In the genomic region with DNA sequence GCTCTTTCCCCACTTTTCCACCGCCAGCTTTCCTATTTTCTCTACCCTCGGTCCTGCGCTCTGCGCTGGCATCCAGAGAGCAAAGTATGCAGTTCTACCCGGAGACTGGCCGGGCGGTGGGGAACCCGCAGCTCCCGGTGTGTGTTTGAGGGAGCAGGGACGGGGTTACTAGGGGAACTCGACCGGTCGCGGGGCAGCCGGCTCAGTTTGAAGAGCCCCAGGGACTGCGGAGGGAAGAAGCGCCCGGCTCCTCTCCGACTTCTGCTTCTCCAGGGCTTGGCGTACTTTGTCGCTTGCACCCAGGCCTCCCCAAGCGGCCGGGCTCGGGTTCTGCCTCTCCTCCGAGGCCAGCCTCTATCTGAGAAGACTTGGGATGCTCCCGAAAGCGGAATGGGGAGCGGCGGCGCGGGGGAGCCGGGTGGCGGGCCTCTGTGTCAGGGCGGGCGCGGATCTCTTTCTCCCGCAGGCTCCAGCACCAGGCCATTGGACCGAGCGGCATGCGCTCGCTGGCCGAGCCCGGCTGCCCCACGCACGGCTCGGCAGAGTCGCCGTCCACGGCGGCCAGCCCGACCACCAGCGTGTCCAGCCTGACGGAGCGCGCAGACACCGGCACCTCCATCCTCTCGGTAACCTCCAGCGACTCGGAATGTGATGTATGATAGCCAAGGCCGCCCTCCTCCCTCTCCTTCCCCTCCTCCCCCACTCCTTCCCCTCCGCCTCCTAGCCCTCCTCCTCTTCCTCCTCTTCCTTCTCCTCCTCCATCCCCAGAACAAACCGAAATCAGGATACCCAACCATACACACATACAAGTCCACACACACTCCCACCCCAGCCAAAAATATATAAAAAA, we compare ENCODE assay signal across 14 cellular contexts. TPM values are rescaled to one million over a fixed set of nuclear protein-coding genes. Genes with fewer than 3 reads are reported as not detected.
DNase-seq lines count a peak whose midpoint lies in the region; ATAC-seq and TF ChIP-seq lines count a peak whose summit lies in the region.
"Had no signal": no experiment of that assay in that cellular context is flagged by ENCODE, and none has a peak within 500 bp of the region (broad histone marks: within the 10 kb centered on the region; RNA-seq: fewer than 3 reads in every experiment).

No MANE protein-coding gene starts in this region.

- H3K27ac ChIP-seq in coronary artery, result no peak overlapping the region
- H3K27ac ChIP-seq: BLaER1 treated with 17β-estradiol and CSF1 and Interleukin-3, amounts not matched to agents 10 nM and 100 nM; right atrium auricular region had no signal

- POLR2A ChIA-PET in naive thymus-derived CD8-positive, alpha-beta T cell (lab: Charles Lee), result no interaction called here

- no peak for ATAC-seq in stimulated activated naive CD8-positive, alpha-beta T cell treated with anti-CD3 and anti-CD28 coated beads, Interleukin-15, Interleukin-2, amounts not matched to agents 100 U/mL and 50 U/mL, for 24 hours
- no peak for ATAC-seq in naive thymus-derived CD8-positive, alpha-beta T cell
- no peak for ATAC-seq in HG02884 (IDR thresholded peaks at IDR 0.05; ENCODE audit: unreplicated experiment)
- ATAC-seq: HCT116, left ventricle myocardium superior had no signal

- H3K9me3 Mint-ChIP-seq in stimulated activated naive CD8-positive, alpha-beta T cell treated with anti-CD3 and anti-CD28 coated beads, Interleukin-15, Interleukin-2, amounts not matched to agents 100 ng/mL and 50 ng/mL, for 24 hours, result no peaks in the 10 kb centered on the region
- H3K9me3 Mint-ChIP-seq in naive thymus-derived CD8-positive, alpha-beta T cell, result peaks cover 0 to 5% (median 0%) of the 10 kb centered on the region in 9 donors

- peak overlapping the region; percentile 9 for H3K4me3 Mint-ChIP-seq in stimulated activated naive CD8-positive, alpha-beta T cell treated with anti-CD3 and anti-CD28 coated beads, Interleukin-15, Interleukin-2, amounts not matched to agents 100 ng/mL and 50 ng/mL, for 24 hours
- H3K4me3 Mint-ChIP-seq in naive thymus-derived CD8-positive, alpha-beta T cell, result peak overlapping the region; percentile 3 to 78 (median 61)

- TF ChIP-seq CTCF in coronary artery (IDR thresholded peaks at IDR 0.05), result no peak

- peak overlapping the region; percentile 62 for H3K4me3 ChIP-seq in coronary artery
- H3K4me3 ChIP-seq: BLaER1 treated with 17β-estradiol and CSF1 and Interleukin-3, amounts not matched to agents 10 nM and 100 nM had no signal

- peaks cover 89% of the 10 kb centered on the region for H3K27me3 Mint-ChIP-seq in stimulated activated naive CD8-positive, alpha-beta T cell treated with anti-CD3 and anti-CD28 coated beads, Interleukin-15, Interleukin-2, amounts not matched to agents 100 ng/mL and 50 ng/mL, for 24 hours
- H3K27me3 Mint-ChIP-seq in naive thymus-derived CD8-positive, alpha-beta T cell, result peaks cover 50 to 99% (median 84%) of the 10 kb centered on the region in 5 donors

- H3K4me1 Mint-ChIP-seq in stimulated activated naive CD8-positive, alpha-beta T cell treated with anti-CD3 and anti-CD28 coated beads, Interleukin-15, Interleukin-2, amounts not matched to agents 100 ng/mL and 50 ng/mL, for 24 hours (ENCODE audit: low read depth), result peaks cover 45% of the 10 kb centered on the region
- peaks cover 18 to 63% (median 51%) of the 10 kb centered on the region in 4 donors for H3K4me1 Mint-ChIP-seq in naive thymus-derived CD8-positive, alpha-beta T cell

- no peak for DNase-seq in stimulated activated naive CD8-positive, alpha-beta T cell treated with anti-CD3 and anti-CD28 coated beads, Interleukin-15, Interleukin-2, amounts not matched to agents 100 U/mL and 50 U/mL, for 24 hours
- DNase-seq in coronary artery (ENCODE audit: low spot score) (no peak), COLO829 (ENCODE audit: low spot score) (no peak), NCI-H2171 (lab: John Stamatoyannopoulos, UW) (no peak), NCI-H2029 treated with DMSO at 0.1 percent for 48 hours (lab: John Stamatoyannopoulos, UW) (no peak)
- peak in 1 of 10 donors; percentile 27 for DNase-seq in naive thymus-derived CD8-positive, alpha-beta T cell
- DNase-seq: left ventricle myocardium superior, MM.1S, NCI-H510A treated with DMSO at 0.1 percent for 48 hours had no signal

- H3K36me3 Mint-ChIP-seq in stimulated activated naive CD8-positive, alpha-beta T cell treated with anti-CD3 and anti-CD28 coated beads, Interleukin-15, Interleukin-2, amounts not matched to agents 100 ng/mL and 50 ng/mL, for 24 hours (ENCODE audit: low read depth), result no peaks in the 10 kb centered on the region
- H3K36me3 Mint-ChIP-seq in naive thymus-derived CD8-positive, alpha-beta T cell, result no peaks in the 10 kb centered on the region

- no peak overlapping the region for H3K27ac Mint-ChIP-seq in stimulated activated naive CD8-positive, alpha-beta T cell treated with anti-CD3 and anti-CD28 coated beads, Interleukin-15, Interleukin-2, amounts not matched to agents 100 ng/mL and 50 ng/mL, for 24 hours
- H3K27ac Mint-ChIP-seq in naive thymus-derived CD8-positive, alpha-beta T cell, result peak overlapping the region in 1 of 10 donors; percentile 34

RNA-seq across cellular contexts. Expression of a gene that starts 2.8 kb away (rescaled TPM):
- total RNA-seq in naive thymus-derived CD8-positive, alpha-beta T cell, result not detected
- polyA plus RNA-seq in naive thymus-derived CD8-positive, alpha-beta T cell, result not detected
- total RNA-seq: left ventricle myocardium superior, right atrium auricular region had no signal
